19 cellular contexts compared by ENCODE assay signal in the genomic region with DNA sequence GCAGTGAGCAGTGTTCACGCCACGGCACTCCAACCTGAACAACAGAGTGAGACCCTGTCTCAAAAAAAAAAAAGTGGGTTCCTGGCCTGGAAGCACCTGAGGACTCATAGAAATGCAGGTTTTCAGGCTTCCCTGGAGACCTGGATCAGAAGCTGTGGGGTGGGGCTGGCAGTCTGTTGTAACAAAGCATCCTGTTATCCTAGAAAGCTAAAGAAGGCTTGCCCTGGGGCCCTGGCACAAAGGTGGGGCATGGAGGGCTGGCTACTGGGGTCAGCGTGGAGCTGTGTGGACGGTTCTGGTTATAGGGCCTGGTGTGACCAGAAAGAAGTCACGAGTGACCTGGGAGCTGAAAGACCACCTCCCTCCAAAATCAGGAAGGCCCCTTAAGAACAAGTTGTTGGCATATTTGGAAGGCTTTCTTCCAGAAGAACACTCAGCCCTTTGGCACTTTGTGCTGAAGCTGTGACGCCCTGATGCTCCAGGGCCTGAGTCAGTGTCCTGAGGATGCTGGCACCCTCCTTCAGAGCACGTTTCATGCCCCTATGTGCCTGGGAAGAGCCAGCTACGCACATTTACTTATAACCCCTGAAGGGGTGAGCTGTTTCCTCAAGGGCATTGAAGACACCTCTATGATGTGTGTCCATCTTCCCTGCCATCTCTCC. TPM values are rescaled to one million over a fixed set of nuclear protein-coding genes. Genes with fewer than 3 reads are reported as not detected.
DNase-seq lines count a peak whose midpoint lies in the region; ATAC-seq and TF ChIP-seq lines count a peak whose summit lies in the region.
"Had no signal": no experiment of that assay in that cellular context is flagged by ENCODE, and none has a peak within 500 bp of the region (broad histone marks: within the 10 kb centered on the region; RNA-seq: fewer than 3 reads in every experiment).

No MANE protein-coding gene starts in this region.

- in situ Hi-C loops in brain microvascular endothelial cell (cut with HindIII; ENCODE audit: low pct_ligation_motif_present, low sequenced_read_pairs), result no loop called here

- no peaks in the 10 kb centered on the region for H3K27me3 ChIP-seq in brain microvascular endothelial cell (replicated peaks)
- peaks cover 16% of the 10 kb centered on the region for H3K27me3 ChIP-seq in lower lobe of right lung (ENCODE audit: low read depth)
- H3K27me3 ChIP-seq in spleen (replicated peaks in 1 of 7), result peaks cover 0 to 53% (median 5%) of the 10 kb centered on the region in 7 donors

- H3K4me3 ChIP-seq in brain microvascular endothelial cell (ENCODE audit: low read depth, low read length) (no peak overlapping the region), lower lobe of right lung (no peak overlapping the region), spleen (no peak overlapping the region)
- H3K4me3 ChIP-seq: BLaER1 had no signal

- TF ChIP-seq CTCF in brain microvascular endothelial cell (IDR thresholded peaks at IDR 0.05; ENCODE audit: low read depth, low read length, missing control alignments) (no peak), lower lobe of right lung (IDR thresholded peaks at IDR 0.05) (no peak), spleen (IDR thresholded peaks at IDR 0.05 in 8 of 11, conservative IDR thresholded peaks at IDR 0.05 in 3 of 11) (no peak)

- H3K4me1 ChIP-seq in lower lobe of right lung (peaks cover 38% of the 10 kb centered on the region), spleen (peaks cover 0 to 88% (median 31%) of the 10 kb centered on the region in 6 donors)

- peak in 1 of 2 donors; percentile 2 for ATAC-seq in lower lobe of right lung
- no peak for ATAC-seq in GM18858 (IDR thresholded peaks at IDR 0.05; ENCODE audit: unreplicated experiment)
- ATAC-seq in activated naive CD4-positive, alpha-beta T cell treated with anti-CD3 and anti-CD28 coated beads, Interleukin-2, amount 50 U/mL, for 72 hours, result no peak
- ATAC-seq: activated CD8-positive, alpha-beta T cell treated with anti-CD3 and anti-CD28 coated beads for 36 hours had no signal

- intact Hi-C loops in lower lobe of right lung (cut with DNase I) (no loop called here), spleen (cut with DNase I; ENCODE audit: low total_unique reads) (loop anchor here (10.0 kb wide), 1 partner anchor 59 kb away; no protein-coding TSS in a partner anchor)

- no peak overlapping the region for H3K27ac Mint-ChIP-seq in activated naive CD4-positive, alpha-beta T cell treated with anti-CD3 and anti-CD28 coated beads, Interleukin-2, amount 50 U/mL, for 72 hours
- H3K27ac Mint-ChIP-seq: activated CD8-positive, alpha-beta T cell treated with anti-CD3 and anti-CD28 coated beads for 36 hours; naive B cell had no signal

- 80 to 93% (median 86%) methylated on average over 8 of the region's 8 CpGs for WGBS in spleen, 5 donors

- H3K36me3 ChIP-seq in brain microvascular endothelial cell (replicated peaks), result no peaks in the 10 kb centered on the region
- H3K36me3 ChIP-seq in lower lobe of right lung, result no peaks in the 10 kb centered on the region
- peaks cover 0 to 34% (median 0%) of the 10 kb centered on the region in 6 donors for H3K36me3 ChIP-seq in spleen
- H3K36me3 ChIP-seq: BLaER1 had no signal

- no peaks in the 10 kb centered on the region for H3K9me3 Mint-ChIP-seq in activated naive CD4-positive, alpha-beta T cell treated with anti-CD3 and anti-CD28 coated beads, Interleukin-2, amount 50 U/mL, for 72 hours
- H3K9me3 Mint-ChIP-seq: activated CD8-positive, alpha-beta T cell treated with anti-CD3 and anti-CD28 coated beads for 36 hours had no signal

- DNase-seq in ELR (ENCODE audit: low read depth), result peak; percentile 81
- DNase-seq in brain microvascular endothelial cell, result no peak
- no peak for DNase-seq in lower lobe of right lung
- DNase-seq in spleen, result no peak
- no peak for DNase-seq in DMS 273 treated with DMSO at 0.1 percent for 48 hours (lab: John Stamatoyannopoulos, UW)
- no peak for DNase-seq in activated naive CD4-positive, alpha-beta T cell treated with anti-CD3 and anti-CD28 coated beads, Interleukin-2, amount 50 U/mL, for 72 hours (ENCODE audit: low spot score in 2 of 2)
- DNase-seq in SIG-M5 treated with dmso at 0.1 percent for 504 hours (lab: John Stamatoyannopoulos, UW; ENCODE audit: unreplicated experiment), result no peak
- DNase-seq: activated CD8-positive, alpha-beta T cell treated with anti-CD3 and anti-CD28 coated beads for 36 hours; activated effector memory CD4-positive, alpha-beta T cell treated with anti-CD3 and anti-CD28 coated beads, Interleukin-2, amount 50 U/mL, for 16 hours; caudate nucleus; GDM1; KBM-7; naive B cell; NCI-H146; NCI-H748 treated with DMSO at 0.1 percent for 48 hours; SHP77; stimulated activated CD4-positive, alpha-beta T cell treated with anti-CD3 and anti-CD28 coated beads, Interleukin-12 subunit alpha, Interleukin-12 subunit beta, amount 100 ng/mL, for 4 hours had no signal

- peak overlapping the region; percentile 29 for H3K27ac ChIP-seq in brain microvascular endothelial cell
- peak overlapping the region; percentile 66 for H3K27ac ChIP-seq in lower lobe of right lung
- H3K27ac ChIP-seq in spleen, result peak overlapping the region in 7 of 8 donors; percentile 10 to 85 (median 73)
- H3K27ac ChIP-seq: BLaER1 had no signal

- H3K9me3 ChIP-seq in lower lobe of right lung, result no peaks in the 10 kb centered on the region
- H3K9me3 ChIP-seq in spleen, result no peaks in the 10 kb centered on the region
- H3K9me3 ChIP-seq: BLaER1 had no signal

- H3K36me3 Mint-ChIP-seq in activated naive CD4-positive, alpha-beta T cell treated with anti-CD3 and anti-CD28 coated beads, Interleukin-2, amount 50 U/mL, for 72 hours, result no peaks in the 10 kb centered on the region

- no peak for TF ChIP-seq POLR2A in spleen (IDR thresholded peaks at IDR 0.05)

RNA-seq across cellular contexts. Expression of gene CRISPLD2, which starts 6.2 kb away (rescaled TPM):
- 34.9 TPM for total RNA-seq in lower lobe of right lung
- 100 to 1,000 TPM in 3 of 7 donors, 10 to 100 TPM in 4; 38.5 to 271 (median 92.8) TPM for total RNA-seq in spleen
- 10 to 100 TPM in 1 of 3 donors, 1 to 10 TPM in 2; 7.9 to 12.3 (median 9.3) TPM for polyA plus RNA-seq in spleen
- under 1 TPM; 0.07 to 0.08 TPM for total RNA-seq in activated naive CD4-positive, alpha-beta T cell treated with anti-CD3 and anti-CD28 coated beads, Interleukin-2, amount 50 U/mL, for 72 hours

Comparison
In these comparisons a context has a peak if more than half of its experiments do, and no peak if none do; other contexts are left out.
1. RNA of gene CRISPLD2, which starts 6.2 kb away (total RNA-seq): 38.5 to 271 TPM in spleen and 34.9 TPM in lower lobe of right lung (single experiment); 0.07 to 0.08 TPM in activated naive CD4-positive, alpha-beta T cell treated with anti-CD3 and anti-CD28 coated beads, Interleukin-2, amount 50 U/mL, for 72 hours; every median in the first group is over 10 times any median in the second.
2. Peak in every context shown above with its lines, with median percentiles within 50 percentile points of each other: H3K27ac ChIP-seq.